Comparison of ENCODE assay signal across 8 cellular contexts in genomic region chr3:196179380-196180308, GRCh38.
A peak's percentile ranks its signal among the peaks of the same experiment; 100 is the strongest.
DNase-seq lines count a peak whose midpoint lies in the region; ATAC-seq lines count a peak whose summit lies in the region.

No MANE protein-coding gene starts in this region.

- peak; percentile 66 for ATAC-seq in GM21360 (IDR thresholded peaks at IDR 0.05; ENCODE audit: unreplicated experiment)

- DNase-seq in DMS 273 (lab: John Stamatoyannopoulos, UW; ENCODE audit: unreplicated experiment) (peak; percentile 96), HS-5 (ENCODE audit: low read depth) (peak; percentile 15), T follicular helper cell (ENCODE audit: low read depth) (peak; percentile 72), amygdala (lab: John Stamatoyannopoulos, UW) (peak in 52 of 56 donors; percentile 36 to 90 (median 74)), kidney tubule cell (ENCODE audit: low spot score) (peak; percentile 62), NCI-H1105 (lab: John Stamatoyannopoulos, UW) (no peak)
- peak; percentile 68 for DNase-seq in stimulated activated CD8-positive, alpha-beta memory T cell treated with anti-CD3 and anti-CD28 coated beads, Interleukin-12 subunit alpha, Interleukin-12 subunit beta, amount 100 ng/mL, for 24 hours (ENCODE audit: extremely low read depth)
